8 cellular contexts compared by ENCODE assay signal in the genomic region with DNA sequence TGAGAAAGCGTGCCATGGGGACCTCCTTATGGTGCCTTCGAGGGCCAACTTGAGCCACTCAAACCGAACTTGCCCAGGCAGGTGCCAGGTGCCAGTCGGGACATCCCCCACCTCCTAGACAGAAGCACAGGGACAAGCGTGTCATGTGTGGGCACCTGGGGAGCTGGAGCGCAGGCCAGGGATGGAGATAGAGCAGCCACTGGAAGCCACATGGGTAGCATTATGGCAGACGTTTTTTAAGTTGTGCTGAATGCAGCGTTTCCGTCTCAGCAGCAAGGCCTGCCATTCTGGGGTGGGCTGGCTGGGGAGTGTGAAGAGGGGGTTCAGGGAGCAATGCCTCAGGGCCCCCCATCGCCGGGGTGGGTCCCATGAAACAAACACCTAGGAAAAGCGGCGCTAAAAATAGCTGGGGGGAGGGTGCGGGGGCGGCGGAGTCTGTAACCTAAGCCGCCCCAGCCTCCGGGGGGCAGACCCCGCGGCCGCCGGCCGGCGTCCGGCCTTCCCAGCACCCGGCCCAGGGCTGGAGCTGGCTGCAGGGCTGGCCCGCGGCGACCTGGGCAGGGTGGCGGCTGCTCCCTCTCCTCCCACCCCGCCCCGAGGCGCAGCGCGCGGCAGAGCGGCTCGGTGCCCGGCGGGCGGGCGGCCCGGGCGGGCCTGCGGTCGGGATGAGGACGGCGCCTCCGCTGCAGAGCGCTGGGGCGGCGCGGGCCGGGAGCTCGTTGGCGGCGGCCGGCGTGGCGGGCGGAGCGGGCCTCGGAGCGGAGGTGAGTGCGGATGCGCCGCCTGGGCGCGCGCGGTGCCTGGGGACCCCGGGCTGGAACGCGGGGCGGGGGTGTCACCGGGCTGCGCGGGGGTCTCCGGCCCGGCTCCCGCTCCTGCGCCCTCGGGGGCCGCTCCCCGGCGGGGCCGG. TPM values are rescaled to one million over a fixed set of nuclear protein-coding genes. Genes with fewer than 3 reads are reported as not detected.
DNase-seq lines count a peak whose midpoint lies in the region; ATAC-seq and TF ChIP-seq lines count a peak whose summit lies in the region.

A gene with protein sequence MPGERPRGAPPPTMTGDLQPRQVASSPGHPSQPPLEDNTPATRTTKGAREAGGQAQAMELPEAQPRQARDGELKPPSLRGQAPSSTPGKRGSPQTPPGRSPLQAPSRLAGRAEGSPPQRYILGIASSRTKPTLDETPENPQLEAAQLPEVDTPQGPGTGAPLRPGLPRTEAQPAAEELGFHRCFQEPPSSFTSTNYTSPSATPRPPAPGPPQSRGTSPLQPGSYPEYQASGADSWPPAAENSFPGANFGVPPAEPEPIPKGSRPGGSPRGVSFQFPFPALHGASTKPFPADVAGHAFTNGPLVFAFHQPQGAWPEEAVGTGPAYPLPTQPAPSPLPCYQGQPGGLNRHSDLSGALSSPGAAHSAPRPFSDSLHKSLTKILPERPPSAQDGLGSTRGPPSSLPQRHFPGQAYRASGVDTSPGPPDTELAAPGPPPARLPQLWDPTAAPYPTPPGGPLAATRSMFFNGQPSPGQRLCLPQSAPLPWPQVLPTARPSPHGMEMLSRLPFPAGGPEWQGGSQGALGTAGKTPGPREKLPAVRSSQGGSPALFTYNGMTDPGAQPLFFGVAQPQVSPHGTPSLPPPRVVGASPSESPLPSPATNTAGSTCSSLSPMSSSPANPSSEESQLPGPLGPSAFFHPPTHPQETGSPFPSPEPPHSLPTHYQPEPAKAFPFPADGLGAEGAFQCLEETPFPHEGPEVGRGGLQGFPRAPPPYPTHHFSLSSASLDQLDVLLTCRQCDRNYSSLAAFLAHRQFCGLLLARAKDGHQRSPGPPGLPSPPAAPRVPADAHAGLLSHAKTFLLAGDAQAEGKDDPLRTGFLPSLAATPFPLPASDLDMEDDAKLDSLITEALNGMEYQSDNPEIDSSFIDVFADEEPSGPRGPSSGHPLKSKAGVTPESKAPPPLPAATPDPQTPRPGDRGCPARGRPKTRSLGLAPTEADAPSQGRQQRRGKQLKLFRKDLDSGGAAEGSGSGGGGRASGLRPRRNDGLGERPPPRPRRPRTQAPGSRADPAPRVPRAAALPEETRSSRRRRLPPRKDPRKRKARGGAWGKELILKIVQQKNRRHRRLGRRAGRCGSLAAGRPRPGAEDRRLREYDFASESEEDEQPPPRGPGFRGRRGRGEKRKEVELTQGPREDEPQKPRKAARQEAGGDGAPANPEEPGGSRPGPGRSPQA (N-terminal part only) (plus strand): TSS at position 469 of the 910 bp plus-strand sequence. CDS start 44,512 bp downstream, outside the sequence.

- no peaks in the 10 kb centered on the region for H4K20me1 ChIP-seq in SK-N-SH (ENCODE audit: insufficient read depth)

- no peak within 1 kb of the TSS for H3K4me3 ChIP-seq in CD4-positive, alpha-beta memory T cell (ENCODE audit: low read length in 2 of 2)
- H3K4me3 ChIP-seq in SK-N-SH (ENCODE audit: low read depth in 2 of 2, low read length in 1 of 2) (peak within 1 kb of the TSS; percentile 52 to 71), parathyroid adenoma (ENCODE audit: low read depth, low read length) (no peak within 1 kb of the TSS)

- peaks cover 24 to 26% of the 10 kb centered on the region in 2 donors for H3K27me3 Mint-ChIP-seq in CD4-positive, alpha-beta memory T cell

- H2AFZ ChIP-seq in SK-N-SH (ENCODE audit: low read depth) (peak within 1 kb of the TSS; percentile 42; the same call in 1 of the 2 replicates), parathyroid adenoma (peak within 1 kb of the TSS; percentile 11)

- CTCF ChIA-PET in CD4-positive, alpha-beta memory T cell (lab: Charles Lee; ENCODE audit: partially characterized antibody): no interaction called here
- CTCF ChIA-PET in SK-N-SH (lab: Yijun Ruan, JAX): interaction anchor here (0.6 to 2.4 kb wide), 11 partner anchors 8 to 187 kb away, joined by 3 to 8 read pairs (median 4); no protein-coding TSS in a partner anchor

- no peaks in the 10 kb centered on the region for H3K9me3 Mint-ChIP-seq in CD4-positive, alpha-beta memory T cell

- H3K9me2 ChIP-seq in SK-N-SH: no peaks in the 10 kb centered on the region

- no peak for TF ChIP-seq RAD21 in SK-N-SH (IDR thresholded peaks at IDR 0.05; ENCODE audit: low read length)

- H3K9ac ChIP-seq in SK-N-SH (peak within 1 kb of the TSS; percentile 71; the same call in 1 of the 2 replicates), parathyroid adenoma (no peak within 1 kb of the TSS)

- H3K27ac Mint-ChIP-seq in CD4-positive, alpha-beta memory T cell: no peak within 1 kb of the TSS

- POLR2A ChIA-PET in CD4-positive, alpha-beta memory T cell (lab: Charles Lee; ENCODE audit: partially characterized antibody): no interaction called here
- POLR2A ChIA-PET in SK-N-SH (lab: Yijun Ruan, JAX): interaction anchor here (1.1 kb wide), 1 partner anchor 432 kb away, joined by 3 read pairs; a partner anchor contains a TSS

- no peaks in the 10 kb centered on the region for H3K9me3 ChIP-seq in CD4-positive, alpha-beta memory T cell (ENCODE audit: control insufficient read depth in 1 of 2, low read length in 2 of 2)
- H3K9me3 ChIP-seq in SK-N-SH (no peaks in the 10 kb centered on the region), parathyroid adenoma (ENCODE audit: control insufficient read depth, low read length) (no peaks in the 10 kb centered on the region)

- peak within 1 kb of the TSS; percentile 82 for H3K4me2 ChIP-seq in SK-N-SH
- H3K4me2 ChIP-seq in parathyroid adenoma (ENCODE audit: low read length): peak within 1 kb of the TSS; percentile 57

- H3K79me2 ChIP-seq in SK-N-SH (ENCODE audit: insufficient read depth) (peaks cover 38% of the 10 kb centered on the region), parathyroid adenoma (no peaks in the 10 kb centered on the region)

- H3K4me1 ChIP-seq in CD4-positive, alpha-beta memory T cell (ENCODE audit: insufficient read depth, low read length): peaks cover 6% of the 10 kb centered on the region
- H3K4me1 ChIP-seq in SK-N-SH (ENCODE audit: control insufficient read depth in 1 of 2, insufficient read depth in 2 of 2, low read depth in 1 of 2, low read length in 1 of 2): peaks cover 0 to 18% of the 10 kb centered on the region in 2 experiments; a peak in 1 of 4 replicates
- no peaks in the 10 kb centered on the region for H3K4me1 ChIP-seq in parathyroid adenoma

- no peak within 1 kb of the TSS for H3K27ac ChIP-seq in CD4-positive, alpha-beta memory T cell (ENCODE audit: low read depth, low read length)
- peak within 1 kb of the TSS in 1 of 2 experiments; percentile 47; a peak in 1 of 4 replicates for H3K27ac ChIP-seq in SK-N-SH (ENCODE audit: low read depth in 2 of 2, low read length in 1 of 2)
- H3K27ac ChIP-seq in parathyroid adenoma: no peak within 1 kb of the TSS

- TF ChIP-seq EP300 in SK-N-SH (IDR thresholded peaks at IDR 0.05; ENCODE audit: borderline replicate concordance in 1 of 2, low read depth in 1 of 2, low read length in 1 of 2): no peak

- H3K4me1 Mint-ChIP-seq in CD4-positive, alpha-beta memory T cell: peaks cover 0 to 8% (median 4%) of the 10 kb centered on the region in 4 donors

- no peaks in the 10 kb centered on the region for H3K36me3 Mint-ChIP-seq in CD4-positive, alpha-beta memory T cell

- H3K36me3 ChIP-seq in CD4-positive, alpha-beta memory T cell (ENCODE audit: insufficient read depth, low read length): no peaks in the 10 kb centered on the region
- H3K36me3 ChIP-seq in SK-N-SH (replicated peaks in 1 of 2; ENCODE audit: control insufficient read depth in 1 of 2, insufficient read depth in 2 of 2, low read length in 1 of 2) (peaks cover 0 to 3% of the 10 kb centered on the region in 2 experiments), parathyroid adenoma (ENCODE audit: control insufficient read depth, insufficient read depth, low read length) (no peaks in the 10 kb centered on the region)

- 70% methylated on average over 11 of the region's 87 CpGs for whole genome bisulfite sequencing in SK-N-SH (ENCODE audit: low lambda C conversion rate)

- no peak for DNase-seq in CD4-positive, alpha-beta memory T cell
- DNase-seq in SK-N-SH (peak; percentile 89), Right ventricle myocardium superior (peak; percentile 52), Kasumi-1 (lab: John Stamatoyannopoulos, UW) (no peak), inferior parietal cortex (ENCODE audit: extremely low spot score) (no peak), globus pallidus (ENCODE audit: low spot score) (no peak)

- no peak for TF ChIP-seq CTCF in SK-N-SH (IDR thresholded peaks at IDR 0.05)
- TF ChIP-seq CTCF in parathyroid adenoma (IDR thresholded peaks at IDR 0.05): no peak

- intact Hi-C loops in CD4-positive, alpha-beta memory T cell (cut with micrococcal nuclease): no loop called here
- intact Hi-C loops in Right ventricle myocardium superior (cut with DNase I): no loop called here

- H3K27me3 ChIP-seq in CD4-positive, alpha-beta memory T cell (ENCODE audit: insufficient read depth, low read length): peaks cover 11% of the 10 kb centered on the region
- no peaks in the 10 kb centered on the region for H3K27me3 ChIP-seq in SK-N-SH (ENCODE audit: insufficient read depth)
- no peaks in the 10 kb centered on the region for H3K27me3 ChIP-seq in parathyroid adenoma (ENCODE audit: control insufficient read depth, insufficient read depth, low read length)

- no peaks in the 10 kb centered on the region for H3F3A ChIP-seq in SK-N-SH (replicated peaks; ENCODE audit: insufficient read depth)

- H3K4me3 Mint-ChIP-seq in CD4-positive, alpha-beta memory T cell: peak within 1 kb of the TSS in 6 of 8 donors; percentile 29 to 67 (median 46)

- peak; percentile 39 for ATAC-seq in Right ventricle myocardium superior (ENCODE audit: poor library complexity)
- ATAC-seq in GM21515 (IDR thresholded peaks at IDR 0.05; ENCODE audit: unreplicated experiment): no peak

TF ChIP-seq in SK-N-SH, 30 proteins besides CTCF, POLR2A, EP300 and RAD21:
- TF ChIP-seq POLR2AphosphoS5 (IDR thresholded peaks at IDR 0.05; ENCODE audit: low read depth, low read length) (no peak), RCOR1 (IDR thresholded peaks at IDR 0.05; ENCODE audit: low read length) (no peak), SMC3 (IDR thresholded peaks at IDR 0.05; ENCODE audit: low read depth, low read length) (no peak), GATA2 (CRISPR knock-in tag; IDR thresholded peaks at IDR 0.05) (no peak), TEAD4 (IDR thresholded peaks at IDR 0.05; ENCODE audit: borderline replicate concordance, insufficient read depth) (no peak)
- TF ChIP-seq, protein P1, sequence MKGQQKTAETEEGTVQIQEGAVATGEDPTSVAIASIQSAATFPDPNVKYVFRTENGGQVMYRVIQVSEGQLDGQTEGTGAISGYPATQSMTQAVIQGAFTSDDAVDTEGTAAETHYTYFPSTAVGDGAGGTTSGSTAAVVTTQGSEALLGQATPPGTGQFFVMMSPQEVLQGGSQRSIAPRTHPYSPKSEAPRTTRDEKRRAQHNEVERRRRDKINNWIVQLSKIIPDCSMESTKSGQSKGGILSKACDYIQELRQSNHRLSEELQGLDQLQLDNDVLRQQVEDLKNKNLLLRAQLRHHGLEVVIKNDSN (IDR thresholded peaks at IDR 0.05; ENCODE audit: borderline replicate concordance, low read depth): no peak
TF ChIP-seq in SK-N-SH: peak in this region for 0.

RNA-seq across cellular contexts. Expression of the gene that starts here (rescaled TPM):
- under 1 TPM; 0.61 to 0.64 TPM for total RNA-seq in CD4-positive, alpha-beta memory T cell
- under 1 TPM in 1 of 2 donors, not detected in 1; 0.01 TPM for polyA plus RNA-seq in CD4-positive, alpha-beta memory T cell
- 0.24 and 0.56 TPM in 2 replicates for polyA plus RNA-seq in SK-N-SH (2012; rRNA removed)
- polyA plus RNA-seq in SK-N-SH (2012; cell fraction: cytosol; rRNA removed): 0.19 and 0.34 TPM in 2 replicates
- polyA plus RNA-seq in SK-N-SH (2012; cell fraction: nucleus; rRNA removed): 1.3 and 1.7 TPM in 2 replicates
- total RNA-seq in Right ventricle myocardium superior: 0.94 TPM

Comparison
In these comparisons a context has a peak if more than half of its experiments do, and no peak if none do; other contexts are left out.
1. Peak in DNase-seq and ATAC-seq in Right ventricle myocardium superior; RNA of the gene not detected or under 1 TPM.
2. H3K4me3 ChIP-seq: peak in SK-N-SH (2 of 2); none in CD4-positive, alpha-beta memory T cell (0 of 2) and parathyroid adenoma (single experiment).